In the genomic region with DNA sequence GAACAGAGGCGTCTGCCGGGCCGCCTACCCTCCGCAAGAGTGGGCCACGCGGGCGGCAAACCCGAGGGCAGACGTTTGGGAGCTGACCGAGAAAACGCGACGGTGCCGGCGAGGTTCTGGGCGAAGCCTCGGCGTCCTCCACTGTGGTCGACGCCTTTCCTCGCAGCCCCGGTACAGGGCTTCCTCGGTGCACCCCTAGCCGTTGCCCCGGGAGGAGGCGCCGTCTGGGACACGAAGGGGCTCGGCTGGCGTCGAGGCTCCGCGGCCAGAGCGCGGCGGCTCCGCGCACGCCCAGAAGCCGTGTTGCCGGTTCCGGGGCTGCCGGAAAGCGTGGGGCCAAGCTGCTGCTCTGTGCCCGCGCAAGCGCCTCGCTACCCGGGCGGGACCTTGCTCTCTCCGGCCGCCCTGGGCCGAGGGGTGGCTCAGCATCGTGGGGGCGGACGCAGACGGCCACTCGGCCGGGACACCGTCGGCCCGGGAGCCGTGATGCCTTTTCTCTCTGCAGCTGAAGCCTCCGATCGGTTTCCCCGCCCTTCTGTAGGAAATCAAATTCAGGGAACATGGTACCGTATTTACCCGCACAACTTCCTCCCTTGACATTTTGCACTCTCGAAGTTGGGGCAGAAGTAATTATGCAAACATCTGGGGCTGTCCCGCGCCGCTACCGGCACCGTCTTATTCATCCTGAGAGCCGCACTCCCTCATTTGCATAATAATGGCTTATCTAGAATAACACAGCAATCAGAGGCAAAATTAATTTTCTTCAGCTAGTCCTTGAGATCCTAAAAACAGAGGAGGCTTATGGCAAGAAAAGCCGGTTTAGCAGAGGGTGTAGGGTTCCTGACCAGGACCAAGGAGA, we compare ENCODE assay signal across 8 cellular contexts. TPM values are rescaled to one million over a fixed set of nuclear protein-coding genes. Genes with fewer than 3 reads are reported as not detected.
A peak's percentile ranks its signal among the peaks of the same experiment; 100 is the strongest.
DNase-seq lines count a peak whose midpoint lies in the region; ATAC-seq and TF ChIP-seq lines count a peak whose summit lies in the region.
"Had no signal": no experiment of that assay in that cellular context is flagged by ENCODE, and none has a peak within 500 bp of the region (broad histone marks: within the 10 kb centered on the region; RNA-seq: fewer than 3 reads in every experiment).

No MANE protein-coding gene starts in this region.

- intact Hi-C loops in mammary epithelial cell (cut with micrococcal nuclease) = no loop called here

- peaks cover 3% of the 10 kb centered on the region for H3K4me1 ChIP-seq in RWPE2 (ENCODE audit: insufficient read depth, poor library complexity, severe bottlenecking)
- H3K4me1 ChIP-seq in mammary epithelial cell (ENCODE audit: insufficient read depth, low read length) = peaks cover 15% of the 10 kb centered on the region
- H3K4me1 ChIP-seq in smooth muscle cell (ENCODE audit: low read depth) = peaks cover 28% of the 10 kb centered on the region

- BruUV-seq in mammary epithelial cell (replicated peaks; lab: Mats Ljungman, UMichigan) = no TSS peak

- H3F3A ChIP-seq in smooth muscle cell (ENCODE audit: low read depth) = peaks cover 5% of the 10 kb centered on the region

- in situ Hi-C loops in mammary epithelial cell (cut with MboI; ENCODE audit: low sequenced_read_pairs in 2 of 2) = loop anchor here (25.0 kb wide), 1 partner anchor 183 kb away; no protein-coding TSS in a partner anchor

- H3K27me3 ChIP-seq in RWPE2 (ENCODE audit: insufficient read depth, poor library complexity, severe bottlenecking) (peaks cover 100% of the 10 kb centered on the region), mammary epithelial cell (ENCODE audit: insufficient read depth, low read length) (peaks cover 47% of the 10 kb centered on the region), smooth muscle cell (ENCODE audit: low read depth) (peaks cover 100% of the 10 kb centered on the region)

- peak overlapping the region; percentile 52 for H3K4me2 ChIP-seq in mammary epithelial cell (ENCODE audit: insufficient read depth, low read depth, low read length)
- peak overlapping the region; percentile 78 for H3K4me2 ChIP-seq in smooth muscle cell

- H3K9me3 ChIP-seq in RWPE2 (ENCODE audit: severe bottlenecking) = no peaks in the 10 kb centered on the region
- peaks cover 3% of the 10 kb centered on the region for H3K9me3 ChIP-seq in mammary epithelial cell (replicated peaks; ENCODE audit: insufficient read depth, low read length)
- H3K9me3 ChIP-seq in smooth muscle cell (replicated peaks; ENCODE audit: low read depth) = no peaks in the 10 kb centered on the region

- ATAC-seq in GM18517 (IDR thresholded peaks at IDR 0.05; ENCODE audit: unreplicated experiment) (peak; percentile 66), HG02840 (IDR thresholded peaks at IDR 0.05; ENCODE audit: low FRiP score, unreplicated experiment) (peak; percentile 61), RWPE2 (ENCODE audit: low read depth) (no peak)

- DNase-seq in RWPE2 (ENCODE audit: low spot score) (no peak), mammary epithelial cell (no peak), smooth muscle cell (lab: John Stamatoyannopoulos, UW; ENCODE audit: unreplicated experiment) (no peak), NCI-H1436 treated with DMSO at 0.1 percent for 48 hours (lab: John Stamatoyannopoulos, UW) (no peak)
- DNase-seq in effector CD8-positive, alpha-beta T cell (lab: John Stamatoyannopoulos, UW) = no peak

- H3K36me3 ChIP-seq in RWPE2 (ENCODE audit: low read depth) (no peaks in the 10 kb centered on the region), mammary epithelial cell (ENCODE audit: insufficient read depth, low read length) (no peaks in the 10 kb centered on the region), smooth muscle cell (ENCODE audit: low read depth) (no peaks in the 10 kb centered on the region)

- no peaks in the 10 kb centered on the region for H3K79me2 ChIP-seq in mammary epithelial cell (ENCODE audit: insufficient read depth, low read length)
- no peaks in the 10 kb centered on the region for H3K79me2 ChIP-seq in smooth muscle cell (ENCODE audit: low read depth)

- CTCF ChIA-PET in mammary epithelial cell (lab: Charles Lee; ENCODE audit: low non-redundant PET) = interaction anchor here (0.5 kb wide), 1 partner anchor 8 kb away, joined by 3 read pairs; no protein-coding TSS in a partner anchor

- H4K20me1 ChIP-seq in mammary epithelial cell (ENCODE audit: insufficient read depth, low read length) (no peaks in the 10 kb centered on the region), smooth muscle cell (ENCODE audit: low read depth) (no peaks in the 10 kb centered on the region)

- no peak for TF ChIP-seq CTCF in RWPE2 (IDR thresholded peaks at IDR 0.05; ENCODE audit: poor library complexity, severe bottlenecking)
- no peak for TF ChIP-seq CTCF in mammary epithelial cell (conservative IDR thresholded peaks at IDR 0.05 in 1 of 2, IDR thresholded peaks at IDR 0.05 in 1 of 2; ENCODE audit: extremely low read depth in 1 of 2, insufficient read depth in 1 of 2, low read depth in 1 of 2, low read length in 2 of 2)
- no peak for TF ChIP-seq CTCF in smooth muscle cell (IDR thresholded peaks at IDR 0.05; ENCODE audit: borderline replicate concordance, insufficient read depth, poor library complexity, severe bottlenecking)

- 6% methylated on average over 23 of the region's 76 CpGs for WGBS in mammary epithelial cell (ENCODE audit: low coverage, missing lambda C conversion rate)
- whole genome bisulfite sequencing in smooth muscle cell (ENCODE audit: low lambda C conversion rate) = 5% methylated on average over 76 of the region's 76 CpGs

- H3K9ac ChIP-seq in mammary epithelial cell (ENCODE audit: insufficient read depth, low read length) (no peak overlapping the region), smooth muscle cell (ENCODE audit: low read depth) (no peak overlapping the region)

- H2AFZ ChIP-seq in mammary epithelial cell (ENCODE audit: low read depth, low read length) (peak overlapping the region; percentile 35), smooth muscle cell (ENCODE audit: low read depth) (peak overlapping the region; percentile 27)

- dilution Hi-C loops in mammary epithelial cell (cut with HindIII; ENCODE audit: low sequenced_read_pairs) = no loop called here

- H3K4me3 ChIP-seq in RWPE2 (ENCODE audit: severe bottlenecking) (peak overlapping the region; percentile 19), mammary epithelial cell (replicated peaks in 1 of 3; ENCODE audit: insufficient read depth in 1 of 3, low read depth in 2 of 3, low read length in 3 of 3) (peak overlapping the region in 1 of 3 experiments; percentile 22), smooth muscle cell (peak overlapping the region; percentile 26)

- H3K27ac ChIP-seq in RWPE2 (ENCODE audit: poor library complexity, severe bottlenecking) (no peak overlapping the region), mammary epithelial cell (ENCODE audit: insufficient read depth, low read depth, low read length) (no peak overlapping the region), smooth muscle cell (ENCODE audit: low read depth) (no peak overlapping the region)
- H3K27ac ChIP-seq: VCaP had no signal

RNA-seq across cellular contexts. Expression of gene CBX8, which starts 7.3 kb away (rescaled TPM):
- total RNA-seq in mammary epithelial cell (1 to 10 TPM; 4.5 to 5.4 TPM), smooth muscle cell (1.9 and 2.6 TPM in 2 replicates)
- polyA plus RNA-seq in mammary epithelial cell (0.34 TPM), smooth muscle cell (4.3 and 9.0 TPM in 2 replicates)
- polyA minus RNA-seq in mammary epithelial cell = not detected

RNA-seq across cellular contexts. Expression of gene CBX2, which starts 26.3 kb away (rescaled TPM):
- total RNA-seq in mammary epithelial cell = 1 to 10 TPM in 1 of 2 donors, under 1 TPM in 1; 0.67 to 3.8 TPM
- 3.6 TPM for polyA plus RNA-seq in mammary epithelial cell
- polyA minus RNA-seq in mammary epithelial cell = 1.4 TPM
- 4.0 and 7.3 TPM in 2 replicates for total RNA-seq in smooth muscle cell
- 10.1 and 11.0 TPM in 2 replicates for polyA plus RNA-seq in smooth muscle cell

RNA-seq across cellular contexts. Expression of gene CBX4, which starts 35.0 kb away (rescaled TPM):
- total RNA-seq in mammary epithelial cell (10 to 100 TPM; 28.5 to 34.7 TPM), smooth muscle cell (17.3 and 17.4 TPM in 2 replicates)
- polyA plus RNA-seq in mammary epithelial cell (11.2 TPM), smooth muscle cell (44.6 and 47.2 TPM in 2 replicates)
- 2.2 TPM for polyA minus RNA-seq in mammary epithelial cell
